In genomic region chr2:224372624-224373023, GRCh38 we compare ENCODE assay signal across 25 cellular contexts. TPM values are rescaled to one million over a fixed set of nuclear protein-coding genes. Genes with fewer than 3 reads are reported as not detected.
DNase-seq lines count a peak whose midpoint lies in the region; ATAC-seq, FAIRE-seq and TF ChIP-seq lines count a peak whose summit lies in the region.
"Had no signal": no experiment of that assay in that cellular context is flagged by ENCODE, and none has a peak within 500 bp of the region (broad histone marks: within the 10 kb centered on the region; RNA-seq: fewer than 3 reads in every experiment).

No MANE protein-coding gene starts in this region.

- H2BK15ac ChIP-seq in H1 (ENCODE audit: low read length) = no peak overlapping the region

- no peak overlapping the region for H3K4me2 ChIP-seq in H1 (ENCODE audit: insufficient read depth in 1 of 2, low read depth in 2 of 2, low read length in 2 of 2)
- H3K4me2 ChIP-seq in osteoblast (ENCODE audit: insufficient read depth, low read length) = no peak overlapping the region

- TF ChIP-seq POLR2A in H1 (IDR thresholded peaks at IDR 0.05; ENCODE audit: control extremely low read depth in 1 of 2, low read depth in 2 of 2, low read length in 2 of 2) = no peak

- POLR2A ChIA-PET in H1 (lab: Charles Lee; ENCODE audit: partially characterized antibody) = interaction anchor here (1.0 to 1.1 kb wide), 2 partner anchors 13 to 415 kb away, joined by 3 read pairs; partner anchors contain the start of gene MRPL44

- no peak for TF ChIP-seq EP300 in H1 (IDR thresholded peaks at IDR 0.05; ENCODE audit: borderline replicate concordance in 1 of 2, low read depth in 2 of 2, low read length in 2 of 2)

- no peak for ATAC-seq in activated T-helper 17 cell treated with anti-CD3 and anti-CD28 coated beads, Interleukin-2, amount 50 U/mL, for 72 hours (replicated peaks)
- no peak for ATAC-seq in GM19397 (IDR thresholded peaks at IDR 0.05; ENCODE audit: unreplicated experiment)
- no peak for ATAC-seq in HG03045 (IDR thresholded peaks at IDR 0.05; ENCODE audit: unreplicated experiment)
- no peak for ATAC-seq in stimulated activated naive B cell treated with anti-CD40 and anti-IgM and Interleukin-4, amounts not matched to agents 10 μg/mL and 1 μg/mL and 100 μg/mL, for 72 hours (replicated peaks)
- ATAC-seq: GM12878, HCT116 had no signal

- peak in 1 of 2 experiments; percentile 30 for DNase-seq in H1 (ENCODE audit: low read depth in 1 of 2, low spot score in 2 of 2)
- DNase-seq in osteoblast (ENCODE audit: insufficient read length, low spot score, missing footprints) = peak; percentile 82
- no peak for DNase-seq in T-helper 1 cell
- DNase-seq in stimulated activated naive B cell treated with anti-CD40 and anti-IgM and Interleukin-4, amounts not matched to agents 10 μg/mL and 1 μg/mL and 100 μg/mL, for 72 hours = no peak
- DNase-seq: ACHN; BE2C; C1 segment of cervical spinal cord; CD4-positive, CD25-positive, alpha-beta regulatory T cell; CD8-positive, alpha-beta memory T cell; COR-L47; DMS 273 treated with DMSO at 0.1 percent for 48 hours; DMS53; DND-41; EL; GM23248; H7; HFFc6 had no signal

- no peak overlapping the region for H3K18ac ChIP-seq in H1 (ENCODE audit: extremely low read depth, low read length)

- no peaks in the 10 kb centered on the region for H3K4me1 Mint-ChIP-seq in activated T-helper 17 cell treated with anti-CD3 and anti-CD28 coated beads, Interleukin-2, amount 50 U/mL, for 72 hours
- H3K4me1 Mint-ChIP-seq in stimulated activated naive B cell treated with anti-CD40 and anti-IgM and Interleukin-4, amounts not matched to agents 10 μg/mL and 1 μg/mL and 100 μg/mL, for 72 hours = peaks cover 5 to 13% of the 10 kb centered on the region in 2 donors

- peak overlapping the region; percentile 17; the same call in 1 of the 2 replicates for H2AFZ ChIP-seq in H1 (ENCODE audit: low read length)
- no peak overlapping the region for H2AFZ ChIP-seq in osteoblast (ENCODE audit: low read length)
- H2AFZ ChIP-seq: GM23248 had no signal

- H3K9me3 Mint-ChIP-seq in activated T-helper 17 cell treated with anti-CD3 and anti-CD28 coated beads, Interleukin-2, amount 50 U/mL, for 72 hours = no peaks in the 10 kb centered on the region
- no peaks in the 10 kb centered on the region for H3K9me3 Mint-ChIP-seq in stimulated activated naive B cell treated with anti-CD40 and anti-IgM and Interleukin-4, amounts not matched to agents 10 μg/mL and 1 μg/mL and 100 μg/mL, for 72 hours
- H3K9me3 Mint-ChIP-seq: CD8-positive, alpha-beta memory T cell; HFFc6 had no signal

- no peak overlapping the region for H3K9ac ChIP-seq in H1 (replicated peaks in 1 of 4; ENCODE audit: extremely low read depth in 1 of 4, low read depth in 3 of 4, low read length in 3 of 4)
- H3K9ac ChIP-seq: GM23248 had no signal

- H3K9me3 ChIP-seq in H1 (ENCODE audit: insufficient read depth in 2 of 2, low read depth in 1 of 2, low read length in 1 of 2) (no peaks in the 10 kb centered on the region), osteoblast (ENCODE audit: low read depth, low read length) (no peaks in the 10 kb centered on the region)
- H3K9me3 ChIP-seq: BE2C had no signal

- H3K27ac ChIP-seq in H1 (ENCODE audit: low read depth, low read length) (no peak overlapping the region), osteoblast (ENCODE audit: low read depth, low read length) (no peak overlapping the region)
- H3K27ac ChIP-seq: GM23248 had no signal

- no peak overlapping the region for H4K5ac ChIP-seq in H1 (ENCODE audit: insufficient read length, low read depth, low read length)

- TF ChIP-seq CTCF in H1 (IDR thresholded peaks at IDR 0.05; ENCODE audit: control extremely low read depth in 1 of 3, insufficient read depth in 1 of 3, low read depth in 1 of 3, low read length in 3 of 3) = no peak
- TF ChIP-seq CTCF in osteoblast (IDR thresholded peaks at IDR 0.05; ENCODE audit: extremely low read depth, low read depth, low read length) = no peak

- no peak overlapping the region for H4K8ac ChIP-seq in H1 (ENCODE audit: extremely low read depth, insufficient read depth, low read length)

- no peaks in the 10 kb centered on the region for H3K36me3 Mint-ChIP-seq in activated T-helper 17 cell treated with anti-CD3 and anti-CD28 coated beads, Interleukin-2, amount 50 U/mL, for 72 hours (ENCODE audit: low read depth)
- no peaks in the 10 kb centered on the region for H3K36me3 Mint-ChIP-seq in stimulated activated naive B cell treated with anti-CD40 and anti-IgM and Interleukin-4, amounts not matched to agents 10 μg/mL and 1 μg/mL and 100 μg/mL, for 72 hours
- H3K36me3 Mint-ChIP-seq: CD4-positive, CD25-positive, alpha-beta regulatory T cell; CD8-positive, alpha-beta memory T cell had no signal

- no peak overlapping the region for H3K14ac ChIP-seq in H1 (ENCODE audit: insufficient read length)

- H3K36me3 ChIP-seq in H1 (ENCODE audit: control insufficient read depth in 2 of 4, insufficient read depth in 4 of 4, low read length in 3 of 4) (no peaks in the 10 kb centered on the region), osteoblast (ENCODE audit: insufficient read depth, low read length) (no peaks in the 10 kb centered on the region)
- H3K36me3 ChIP-seq: BE2C had no signal

- WGBS in H1 (ENCODE audit: extremely low coverage in 1 of 2, insufficient coverage in 1 of 2, insufficient read length in 1 of 2, insufficient replicate concordance in 2 of 2, low coverage in 1 of 2, low lambda C conversion rate in 2 of 2, missing lambda C conversion rate in 1 of 2), 2 experiments = 83% methylated on average over 6 of the region's 6 CpGs; no CpG with 5 or more reads in 1 of the 2 experiments

- H3K79me2 ChIP-seq in H1 (ENCODE audit: control insufficient read depth in 1 of 2, insufficient read depth in 2 of 2, low read length in 2 of 2) = no peaks in the 10 kb centered on the region
- H3K79me2 ChIP-seq in osteoblast (ENCODE audit: insufficient read depth, low read length) = no peaks in the 10 kb centered on the region

- H3K4me3 ChIP-seq in H1 (ENCODE audit: extremely low read depth in 1 of 4, insufficient read depth in 2 of 4, low read depth in 3 of 4, low read length in 4 of 4) (no peak overlapping the region), osteoblast (ENCODE audit: insufficient read depth, low read length) (no peak overlapping the region)
- H3K4me3 ChIP-seq: GM12878, GM23248 had no signal

- no peak overlapping the region for H2AK5ac ChIP-seq in H1 (ENCODE audit: low read depth, low read length)

- FAIRE-seq in H1 (lab: Jason Lieb, UNC) = no peak
- FAIRE-seq: GM12878, GM19239 had no signal

- H3K4ac ChIP-seq in H1 (replicated peaks; ENCODE audit: insufficient read length, low read depth, low read length) = no peak overlapping the region

- no peak overlapping the region for H3K23ac ChIP-seq in H1 (ENCODE audit: insufficient read length)

- no peak overlapping the region for H3K56ac ChIP-seq in H1 (replicated peaks; ENCODE audit: insufficient read length, low read depth, low read length)

- H3K4me1 ChIP-seq in H1 (replicated peaks in 1 of 4; ENCODE audit: control insufficient read depth in 3 of 4, insufficient read depth in 4 of 4, low read length in 3 of 4) = no peaks in the 10 kb centered on the region; a peak in 1 of 7 replicates
- no peaks in the 10 kb centered on the region for H3K4me1 ChIP-seq in osteoblast (ENCODE audit: insufficient read depth, low read length)
- H3K4me1 ChIP-seq: BE2C had no signal

- no peak for TF ChIP-seq RAD21 in H1 (IDR thresholded peaks at IDR 0.05 in 1 of 2, conservative IDR thresholded peaks at IDR 0.05 in 1 of 2; ENCODE audit: low read depth in 2 of 2, low read length in 2 of 2)

- no peak overlapping the region for H2BK12ac ChIP-seq in H1 (ENCODE audit: low read depth, low read length)

- H3K4me3 Mint-ChIP-seq in activated T-helper 17 cell treated with anti-CD3 and anti-CD28 coated beads, Interleukin-2, amount 50 U/mL, for 72 hours = no peak overlapping the region
- no peak overlapping the region for H3K4me3 Mint-ChIP-seq in stimulated activated naive B cell treated with anti-CD40 and anti-IgM and Interleukin-4, amounts not matched to agents 10 μg/mL and 1 μg/mL and 100 μg/mL, for 72 hours
- H3K4me3 Mint-ChIP-seq: CD4-positive, CD25-positive, alpha-beta regulatory T cell; CD8-positive, alpha-beta memory T cell; HFFc6 had no signal

- H4K20me1 ChIP-seq in H1 (replicated peaks in 1 of 2; ENCODE audit: control insufficient read depth in 1 of 2, insufficient read depth in 2 of 2, low read length in 2 of 2) (no peaks in the 10 kb centered on the region), osteoblast (ENCODE audit: insufficient read depth, low read length) (no peaks in the 10 kb centered on the region)

- CTCF ChIA-PET in H1 (lab: Charles Lee; ENCODE audit: partially characterized antibody) = interaction anchor here (0.7 to 5.7 kb wide), 9 partner anchors 10 to 379 kb away, joined by 3 to 45 read pairs (median 4); no protein-coding TSS in a partner anchor

- H4K91ac ChIP-seq in H1 (replicated peaks; ENCODE audit: insufficient read length, low read length) = no peak overlapping the region

- no peak overlapping the region for H2BK20ac ChIP-seq in H1 (ENCODE audit: low read length)

- peaks cover 8% of the 10 kb centered on the region for H3K27me3 Mint-ChIP-seq in activated T-helper 17 cell treated with anti-CD3 and anti-CD28 coated beads, Interleukin-2, amount 50 U/mL, for 72 hours
- H3K27me3 Mint-ChIP-seq in stimulated activated naive B cell treated with anti-CD40 and anti-IgM and Interleukin-4, amounts not matched to agents 10 μg/mL and 1 μg/mL and 100 μg/mL, for 72 hours = peaks cover 0 to 6% of the 10 kb centered on the region in 2 donors

- H3K27ac Mint-ChIP-seq in activated T-helper 17 cell treated with anti-CD3 and anti-CD28 coated beads, Interleukin-2, amount 50 U/mL, for 72 hours = peak overlapping the region; percentile 1
- no peak overlapping the region for H3K27ac Mint-ChIP-seq in stimulated activated naive B cell treated with anti-CD40 and anti-IgM and Interleukin-4, amounts not matched to agents 10 μg/mL and 1 μg/mL and 100 μg/mL, for 72 hours
- H3K27ac Mint-ChIP-seq: CD4-positive, CD25-positive, alpha-beta regulatory T cell; CD8-positive, alpha-beta memory T cell; HFFc6 had no signal

- H3K23me2 ChIP-seq in H1 (ENCODE audit: low read depth, low read length) = no peaks in the 10 kb centered on the region

- no peak overlapping the region for H2BK5ac ChIP-seq in H1 (ENCODE audit: low read depth, low read length)

- H3K27me3 ChIP-seq in H1 (replicated peaks in 1 of 4; ENCODE audit: control insufficient read depth in 3 of 4, extremely low read depth in 1 of 4, insufficient read depth in 3 of 4, low read length in 3 of 4) (no peaks in the 10 kb centered on the region), osteoblast (ENCODE audit: insufficient read depth, low read length) (peaks cover 8% of the 10 kb centered on the region)
- H3K27me3 ChIP-seq: BE2C had no signal

- no peaks in the 10 kb centered on the region for H3K79me1 ChIP-seq in H1 (ENCODE audit: low read depth, low read length)

- H2BK120ac ChIP-seq in H1 (replicated peaks; ENCODE audit: low read depth, low read length) = no peak overlapping the region

RNA-seq across cellular contexts. Expression of gene FAM124B, which starts 29.3 kb away (rescaled TPM):
- 1 to 10 TPM in 1 of 2 donors, under 1 TPM in 1; 0.37 to 1.1 TPM for total RNA-seq in activated T-helper 17 cell treated with anti-CD3 and anti-CD28 coated beads, Interleukin-2, amount 50 U/mL, for 72 hours
- 2.0 and 2.6 TPM in 2 replicates for total RNA-seq in H1 (2021; fragmentation: NEBNext Ultra II Directional; extraction: Animal tissue kit (Norgen Biotek cat#: 25700))
- 2.1 TPM in 2 replicates for polyA plus RNA-seq in H1 (2011; rRNA removed)
- polyA plus RNA-seq in H1 (2011; cell fraction: cytosol; rRNA removed) = 2.6 TPM
- polyA plus RNA-seq in H1 (2011; cell fraction: nucleus; rRNA removed) = 5.7 TPM
- 1.5 to 2.3 TPM (median 1.6 TPM) in 4 replicates for polyA plus RNA-seq in H1 (2012, experiment 1 of 2)
- polyA plus RNA-seq in H1 (2012, experiment 2 of 2) = 0.70 TPM
- polyA plus RNA-seq in H1 (2013, experiment 1 of 2) = 1.9 TPM
- polyA plus RNA-seq in H1 (2013, experiment 2 of 2) = 1.7 TPM
- 2.0 and 3.2 TPM in 2 replicates for polyA minus RNA-seq in H1 (2011; rRNA and poly(A)+ RNA removed)
- 1.4 TPM for polyA minus RNA-seq in H1 (2011; cell fraction: cytosol; rRNA and poly(A)+ RNA removed)
- 4.3 TPM for polyA minus RNA-seq in H1 (2011; cell fraction: nucleus; rRNA and poly(A)+ RNA removed)
- not detected in 2 replicates for total RNA-seq in osteoblast
- total RNA-seq: CD8-positive, alpha-beta memory T cell; G401; GM12878; GM23248; HT-29 had no signal
- polyA plus RNA-seq: CD8-positive, alpha-beta memory T cell; GM12878; GM23248 had no signal
